ENCODE assay signal across 20 cellular contexts in genomic region chr15:40759961-40760360, GRCh38. TPM values are rescaled to one million over a fixed set of nuclear protein-coding genes. Genes with fewer than 3 reads are reported as not detected.
DNase-seq lines count a peak whose midpoint lies in the region; ATAC-seq, FAIRE-seq and TF ChIP-seq lines count a peak whose summit lies in the region.
"Had no signal": no experiment of that assay in that cellular context is flagged by ENCODE, and none has a peak within 500 bp of the region (broad histone marks: within the 10 kb centered on the region; RNA-seq: fewer than 3 reads in every experiment).

No MANE protein-coding gene starts in this region.

- no peaks in the 10 kb centered on the region for H3K9me3 Mint-ChIP-seq in activated naive CD4-positive, alpha-beta T cell treated with anti-CD3 and anti-CD28 coated beads, Interleukin-2, amount 10 ng/mL, durations not matched to agents 7 days and 5 days
- H3K9me3 Mint-ChIP-seq: CD14-positive monocyte; CD8-positive, alpha-beta T cell; H9 had no signal

- peak overlapping the region; percentile 47 for H3K4me2 ChIP-seq in OCI-LY7 (ENCODE audit: low read length)
- H3K4me2 ChIP-seq: BLaER1 had no signal

- no peak for DNase-seq in activated naive CD4-positive, alpha-beta T cell treated with anti-CD3 and anti-CD28 coated beads, Interleukin-2, amount 10 ng/mL, durations not matched to agents 7 days and 5 days
- no peak for DNase-seq in activated naive CD4-positive, alpha-beta T cell (lab: John Stamatoyannopoulos, UW)
- DNase-seq in OCI-LY7 (ENCODE audit: low spot score): peak; percentile 68
- DNase-seq in kidney: peak; percentile 6
- no peak for DNase-seq in NCI-H187 treated with DMSO at 0.1 percent for 48 hours (lab: John Stamatoyannopoulos, UW)
- no peak for DNase-seq in HAP-1 (ENCODE audit: low spot score in 2 of 2)
- DNase-seq: 8988T; Calu3; CD8-positive, alpha-beta T cell; DMS79 treated with DMSO at 0.1 percent for 48 hours; EL; H9; IMR-90 had no signal

- no peaks in the 10 kb centered on the region for H3K9me2 ChIP-seq in OCI-LY7 (ENCODE audit: insufficient read depth, low read length)

- peaks cover 19% of the 10 kb centered on the region for H3K27me3 Mint-ChIP-seq in activated naive CD4-positive, alpha-beta T cell treated with anti-CD3 and anti-CD28 coated beads, Interleukin-2, amount 10 ng/mL, durations not matched to agents 7 days and 5 days

- intact Hi-C loops in OCI-LY7 (cut with micrococcal nuclease; ENCODE audit: unreplicated experiment) (no loop called here), kidney (cut with DNase I) (no loop called here)

- peaks cover 2% of the 10 kb centered on the region; the same call in 1 of the 2 replicates for H3K79me2 ChIP-seq in OCI-LY7 (ENCODE audit: insufficient read depth, low read depth, low read length)

- H3K9ac ChIP-seq in kidney (ENCODE audit: low read length in 2 of 2): no peak overlapping the region
- H3K9ac ChIP-seq: BLaER1 had no signal

- H3K36me3 ChIP-seq in OCI-LY7 (ENCODE audit: insufficient read depth, low read length): no peaks in the 10 kb centered on the region
- no peaks in the 10 kb centered on the region for H3K36me3 ChIP-seq in kidney (ENCODE audit: control insufficient read depth in 1 of 2, insufficient read depth in 2 of 2, low read length in 2 of 2)
- H3K36me3 ChIP-seq in thymus (ENCODE audit: control insufficient read depth, insufficient read depth): no peaks in the 10 kb centered on the region
- H3K36me3 ChIP-seq in HAP-1 (replicated peaks): no peaks in the 10 kb centered on the region
- H3K36me3 ChIP-seq: BLaER1 had no signal

- no peak overlapping the region for H3K4me3 Mint-ChIP-seq in activated naive CD4-positive, alpha-beta T cell treated with anti-CD3 and anti-CD28 coated beads, Interleukin-2, amount 10 ng/mL, durations not matched to agents 7 days and 5 days
- H3K4me3 Mint-ChIP-seq: CD14-positive monocyte; CD8-positive, alpha-beta T cell; H9 had no signal

- no peak for TF ChIP-seq CTCF in OCI-LY7 (conservative IDR thresholded peaks at IDR 0.05; ENCODE audit: low read length)
- no peak for TF ChIP-seq CTCF in kidney (IDR thresholded peaks at IDR 0.05; ENCODE audit: borderline replicate concordance, extremely low read depth, insufficient read depth)

- peak overlapping the region; percentile 46 for H3K27ac Mint-ChIP-seq in activated naive CD4-positive, alpha-beta T cell treated with anti-CD3 and anti-CD28 coated beads, Interleukin-2, amount 10 ng/mL, durations not matched to agents 7 days and 5 days
- H3K27ac Mint-ChIP-seq: CD14-positive monocyte; CD8-positive, alpha-beta T cell had no signal

- H3K36me3 Mint-ChIP-seq in activated naive CD4-positive, alpha-beta T cell treated with anti-CD3 and anti-CD28 coated beads, Interleukin-2, amount 10 ng/mL, durations not matched to agents 7 days and 5 days: no peaks in the 10 kb centered on the region
- H3K36me3 Mint-ChIP-seq: CD14-positive monocyte; CD8-positive, alpha-beta T cell had no signal

- in situ Hi-C loops in HAP-1 (cut with MboI; ENCODE audit: low sequenced_read_pairs): no loop called here

- H3K27ac ChIP-seq in OCI-LY7 (ENCODE audit: low read depth, low read length, poor library complexity, severe bottlenecking) (peak overlapping the region; percentile 49), kidney (ENCODE audit: low read depth in 2 of 2, low read length in 2 of 2) (no peak overlapping the region), thymus (ENCODE audit: low read depth) (peak overlapping the region; percentile 2)
- H3K27ac ChIP-seq: BLaER1, HL-60 had no signal

- H3K4me1 Mint-ChIP-seq in activated naive CD4-positive, alpha-beta T cell treated with anti-CD3 and anti-CD28 coated beads, Interleukin-2, amount 10 ng/mL, durations not matched to agents 7 days and 5 days: peaks cover 32% of the 10 kb centered on the region

- peak overlapping the region; percentile 59 for H2AFZ ChIP-seq in OCI-LY7 (ENCODE audit: low read length)

- H3K9me3 ChIP-seq in OCI-LY7 (ENCODE audit: low read length) (no peaks in the 10 kb centered on the region), kidney (ENCODE audit: control insufficient read depth in 1 of 2, low read length in 2 of 2) (no peaks in the 10 kb centered on the region), thymus (ENCODE audit: control insufficient read depth) (no peaks in the 10 kb centered on the region), HAP-1 (no peaks in the 10 kb centered on the region)
- H3K9me3 ChIP-seq: BLaER1 had no signal

- FAIRE-seq in kidney (lab: Jason Lieb, UNC): no peak
- FAIRE-seq: GM12878, H1 had no signal

- no peak for ATAC-seq in HG03457 (IDR thresholded peaks at IDR 0.05; ENCODE audit: unreplicated experiment)
- ATAC-seq: CD8-positive, alpha-beta T cell; GM12878 had no signal

- H4K20me1 ChIP-seq in OCI-LY7 (ENCODE audit: insufficient read depth, low read length): no peaks in the 10 kb centered on the region
- H4K20me1 ChIP-seq: BLaER1 had no signal

- H3K4me3 ChIP-seq in OCI-LY7 (ENCODE audit: low read depth, low read length, poor library complexity, severe bottlenecking) (no peak overlapping the region), kidney (ENCODE audit: low read length in 2 of 2) (no peak overlapping the region), thymus (ENCODE audit: low read length) (no peak overlapping the region), HAP-1 (no peak overlapping the region)
- H3K4me3 ChIP-seq: BLaER1, GM12878 had no signal

- CTCF ChIA-PET in activated naive CD4-positive, alpha-beta T cell treated with anti-CD3 and anti-CD28 coated beads, Interleukin-2, amount 10 ng/mL, durations not matched to agents 7 days and 5 days (lab: Charles Lee): interaction anchor here (1.3 kb wide), 1 partner anchor 22 kb away, joined by 3 read pairs; no protein-coding TSS in a partner anchor
- CTCF ChIA-PET in OCI-LY7 (lab: Charles Lee; ENCODE audit: unreplicated experiment): no interaction called here

- POLR2A ChIA-PET in OCI-LY7 (lab: Charles Lee): interaction anchor here (1.3 kb wide), 1 partner anchor 9 kb away, joined by 3 read pairs; no protein-coding TSS in a partner anchor

- peaks cover 54% of the 10 kb centered on the region for H3K4me1 ChIP-seq in OCI-LY7 (ENCODE audit: insufficient read depth, low read length, poor library complexity, severe bottlenecking)
- H3K4me1 ChIP-seq in kidney (ENCODE audit: control insufficient read depth in 1 of 2, insufficient read depth in 1 of 2, low read depth in 1 of 2, low read length in 2 of 2): peaks cover 0 to 10% of the 10 kb centered on the region in 2 donors
- H3K4me1 ChIP-seq in thymus (ENCODE audit: control insufficient read depth, insufficient read depth, low read length): peaks cover 21% of the 10 kb centered on the region
- H3K4me1 ChIP-seq in HAP-1: peaks cover 23% of the 10 kb centered on the region

- no peaks in the 10 kb centered on the region for H3K27me3 ChIP-seq in thymus (ENCODE audit: control insufficient read depth, insufficient read depth)
- no peaks in the 10 kb centered on the region for H3K27me3 ChIP-seq in HAP-1 (ENCODE audit: low read depth)

- BruUV-seq in OCI-LY7 (replicated peaks; lab: Mats Ljungman, UMichigan): no TSS peak

- WGBS in thymus: 62% methylated on average over 5 of the region's 5 CpGs

RNA-seq across cellular contexts. Expression of gene GCHFR, which starts 3.9 kb away (rescaled TPM):
- 97.4 and 113 TPM in 2 replicates for total RNA-seq in OCI-LY7 (2014; rRNA removed; shearing (Covaris generic))
- total RNA-seq in OCI-LY7 (2022): 66.0 and 75.7 TPM in 2 replicates
- total RNA-seq in kidney: 15.4 TPM
- polyA plus RNA-seq in kidney (ENCODE audit: insufficient read depth, low read depth, low replicate concordance): 145 TPM
- 33.7 TPM for polyA plus RNA-seq in thymus

RNA-seq across cellular contexts. Expression of gene RMDN3, which starts 4.9 kb away (rescaled TPM):
- 10.7 and 14.9 TPM in 2 replicates for total RNA-seq in OCI-LY7 (2014; rRNA removed; shearing (Covaris generic))
- 21.5 and 23.7 TPM in 2 replicates for total RNA-seq in OCI-LY7 (2022)
- total RNA-seq in kidney: 38.2 TPM
- 34.9 TPM for polyA plus RNA-seq in kidney (ENCODE audit: insufficient read depth, low read depth, low replicate concordance)
- 27.0 TPM for polyA plus RNA-seq in thymus

RNA-seq across cellular contexts. Expression of gene C15orf62, which starts 9.8 kb away (rescaled TPM):
- total RNA-seq in OCI-LY7 (2014; rRNA removed; shearing (Covaris generic)): 4.0 and 4.7 TPM in 2 replicates
- total RNA-seq in OCI-LY7 (2022) (2.4 and 2.7 TPM in 2 replicates), kidney (1.4 TPM)
- polyA plus RNA-seq in kidney (ENCODE audit: insufficient read depth, low read depth, low replicate concordance) (0.47 TPM), thymus (1.8 TPM)
- total RNA-seq: IMR-90 had no signal
- polyA plus RNA-seq: IMR-90 had no signal

RNA-seq across cellular contexts. Expression of gene ZFYVE19, which starts 46.9 kb away (rescaled TPM):
- total RNA-seq in OCI-LY7 (2014; rRNA removed; shearing (Covaris generic)): 24.3 and 29.3 TPM in 2 replicates
- total RNA-seq in OCI-LY7 (2022): 18.8 and 22.8 TPM in 2 replicates
- total RNA-seq in kidney: 18.7 TPM
- 37.5 TPM for polyA plus RNA-seq in kidney (ENCODE audit: insufficient read depth, low read depth, low replicate concordance)
- polyA plus RNA-seq in thymus: 43.5 TPM

RNA-seq across cellular contexts. Expression of gene DNAJC17, which starts 47.3 kb away (rescaled TPM):
- 24.2 and 39.2 TPM in 2 replicates for total RNA-seq in OCI-LY7 (2014; rRNA removed; shearing (Covaris generic))
- total RNA-seq in OCI-LY7 (2022) (38.8 and 39.9 TPM in 2 replicates), kidney (41.6 TPM)
- polyA plus RNA-seq in kidney (ENCODE audit: insufficient read depth, low read depth, low replicate concordance) (56.7 TPM), thymus (62.9 TPM)

Comparison
In these comparisons a context has a peak if more than half of its experiments do, and no peak if none do; other contexts are left out.
1. DNase-seq: peak in OCI-LY7 (single experiment) and kidney (single experiment); none in activated naive CD4-positive, alpha-beta T cell treated with anti-CD3 and anti-CD28 coated beads, Interleukin-2, amount 10 ng/mL, durations not matched to agents 7 days and 5 days (single experiment), activated naive CD4-positive, alpha-beta T cell (0 of 4), NCI-H187 treated with DMSO at 0.1 percent for 48 hours (single experiment) and HAP-1 (0 of 2).
2. H3K27ac ChIP-seq: peak in OCI-LY7 (single experiment) and thymus (single experiment); none in kidney (0 of 2).